Comparison of ENCODE assay signal across 8 cellular contexts in the genomic region with DNA sequence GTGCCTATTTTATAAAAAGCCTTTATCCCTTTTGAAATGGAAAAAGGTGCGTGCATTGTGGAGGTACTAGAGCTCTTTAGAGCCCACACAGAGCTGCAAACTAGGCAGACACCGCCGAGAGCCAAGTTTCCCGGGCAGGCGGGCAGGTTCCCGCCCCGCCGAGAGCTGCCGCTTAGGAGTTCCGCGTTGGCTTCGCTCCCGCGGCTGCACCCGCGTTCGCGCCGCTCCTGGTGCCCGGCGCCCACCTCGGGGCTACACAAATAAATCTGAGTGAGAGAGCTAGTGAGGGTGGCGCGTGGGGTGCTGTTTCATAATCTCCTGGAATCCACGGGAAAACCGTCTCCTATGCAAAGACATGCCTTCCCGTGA. TPM values are rescaled to one million over a fixed set of nuclear protein-coding genes. Genes with fewer than 3 reads are reported as not detected.
DNase-seq lines count a peak whose midpoint lies in the region; ATAC-seq and TF ChIP-seq lines count a peak whose summit lies in the region.

No MANE protein-coding gene starts in this region.

- TF ChIP-seq POLR2A in spleen (IDR thresholded peaks at IDR 0.05), result no peak

- 1 to 7% (median 2%) methylated on average over 27 of the region's 27 CpGs for WGBS in spleen, 5 donors

- H3K27ac ChIP-seq in HUES48 (ENCODE audit: low read depth, low read length) (peak overlapping the region; percentile 43), ascending aorta (peak overlapping the region; percentile 17 to 59), spleen (peak overlapping the region in 7 of 8 donors; percentile 8 to 66 (median 62))

- H3K4me1 ChIP-seq in HUES48 (ENCODE audit: control insufficient read depth, insufficient read depth, low read length) (peaks cover 54% of the 10 kb centered on the region), ascending aorta (peaks cover 0 to 10% of the 10 kb centered on the region in 2 donors), iPS-15b (ENCODE audit: control insufficient read depth, insufficient read depth, low read length) (peaks cover 8% of the 10 kb centered on the region), spleen (peaks cover 0 to 27% (median 8%) of the 10 kb centered on the region in 6 donors)

- intact Hi-C loops in ascending aorta (cut with DNase I), result no loop called here
- intact Hi-C loops in spleen (cut with DNase I; ENCODE audit: low total_unique reads), result no loop called here

- no peak for TF ChIP-seq CTCF in ascending aorta (IDR thresholded peaks at IDR 0.05)
- no peak for TF ChIP-seq CTCF in spleen (IDR thresholded peaks at IDR 0.05 in 8 of 11, conservative IDR thresholded peaks at IDR 0.05 in 3 of 11)

- no peak overlapping the region for H3K9ac ChIP-seq in HUES48 (ENCODE audit: low read depth, low read length)
- H3K9ac ChIP-seq in iPS-15b (ENCODE audit: low read depth, low read length), result no peak overlapping the region

- ATAC-seq in GM18867 (IDR thresholded peaks at IDR 0.05; ENCODE audit: unreplicated experiment), result no peak

- DNase-seq in Ammon's horn (ENCODE audit: low spot score), result peak; percentile 27
- DNase-seq in ascending aorta (ENCODE audit: low spot score in 2 of 2), result no peak
- peak; percentile 75 for DNase-seq in spleen
- no peak for DNase-seq in SHP77 treated with DMSO at 0.1 percent for 48 hours (lab: John Stamatoyannopoulos, UW)
- no peak for DNase-seq in cerebellar nuclear complex (lab: John Stamatoyannopoulos, UW)

- H3K27me3 ChIP-seq in HUES48 (ENCODE audit: control insufficient read depth, insufficient read depth, low read length) (peaks cover 15% of the 10 kb centered on the region), ascending aorta (no peaks in the 10 kb centered on the region), iPS-15b (ENCODE audit: control insufficient read depth, insufficient read depth, low read length) (peaks cover 13% of the 10 kb centered on the region), spleen (replicated peaks in 1 of 7) (peaks cover 0 to 42% (median 10%) of the 10 kb centered on the region in 7 donors)

- H3K36me3 ChIP-seq in HUES48 (ENCODE audit: control insufficient read depth, insufficient read depth, low read length), result no peaks in the 10 kb centered on the region
- H3K36me3 ChIP-seq in ascending aorta, result no peaks in the 10 kb centered on the region
- H3K36me3 ChIP-seq in iPS-15b (ENCODE audit: control insufficient read depth, insufficient read depth, low read length), result no peaks in the 10 kb centered on the region
- H3K36me3 ChIP-seq in spleen, result no peaks in the 10 kb centered on the region

- H3K9me3 ChIP-seq in HUES48 (ENCODE audit: control insufficient read depth, insufficient read depth, low read length) (no peaks in the 10 kb centered on the region), ascending aorta (no peaks in the 10 kb centered on the region), iPS-15b (ENCODE audit: control insufficient read depth, insufficient read depth, low read length) (no peaks in the 10 kb centered on the region), spleen (no peaks in the 10 kb centered on the region)

- H3K4me3 ChIP-seq in HUES48 (ENCODE audit: low read depth, low read length) (peak overlapping the region; percentile 81), ascending aorta (peak overlapping the region; percentile 57 to 75), iPS-15b (ENCODE audit: low read depth, low read length) (peak overlapping the region; percentile 73), spleen (peak overlapping the region; percentile 26 to 72 (median 46))

RNA-seq across cellular contexts. Expression of gene KITLG, which starts 0.7 kb away (rescaled TPM):
- total RNA-seq in ascending aorta (13.2 TPM), spleen (1 to 10 TPM; 2.6 to 8.2 (median 4.9) TPM)
- 1 to 10 TPM in 2 of 3 donors, under 1 TPM in 1; 0.74 to 2.1 (median 1.1) TPM for polyA plus RNA-seq in spleen

Comparison
In these comparisons a context has a peak if more than half of its experiments do, and no peak if none do; other contexts are left out.
1. DNase-seq: peak in Ammon's horn (single experiment) and spleen (single experiment); none in ascending aorta (0 of 2), SHP77 treated with DMSO at 0.1 percent for 48 hours (single experiment) and cerebellar nuclear complex (0 of 2).
2. Peak in every context shown above with its lines, with median percentiles within 50 percentile points of each other: H3K27ac ChIP-seq and H3K4me3 ChIP-seq.